8 cellular contexts compared by ENCODE assay signal in genomic region chr16:1309888-1310831, GRCh38. TPM values are rescaled to one million over a fixed set of nuclear protein-coding genes. Genes with fewer than 3 reads are reported as not detected.
DNase-seq lines count a peak whose midpoint lies in the region; ATAC-seq and TF ChIP-seq lines count a peak whose summit lies in the region.

No MANE protein-coding gene starts in this region.

- no peaks in the 10 kb centered on the region for H3K9me3 Mint-ChIP-seq in T-helper 2 cell treated with Interferon-gamma antibody and Interleukin-4, amounts not matched to agents 5 μg/mL and 100 μg/mL, for 36 hours
- no peaks in the 10 kb centered on the region for H3K9me3 Mint-ChIP-seq in brain

- ATAC-seq in GM19025 (IDR thresholded peaks at IDR 0.05; ENCODE audit: low read depth, unreplicated experiment) = peak; percentile 13
- peak; percentile 23 for ATAC-seq in HG03135 (IDR thresholded peaks at IDR 0.05; ENCODE audit: unreplicated experiment)

- peak overlapping the region; percentile 87 for H3K27ac Mint-ChIP-seq in T-helper 2 cell treated with Interferon-gamma antibody and Interleukin-4, amounts not matched to agents 5 μg/mL and 100 μg/mL, for 36 hours
- peak overlapping the region; percentile 97 to 99 (median 98) for H3K27ac Mint-ChIP-seq in brain

- no peak for TF ChIP-seq CTCF in brain (conservative IDR thresholded peaks at IDR 0.05)

- no peaks in the 10 kb centered on the region for H3K27me3 Mint-ChIP-seq in T-helper 2 cell treated with Interferon-gamma antibody and Interleukin-4, amounts not matched to agents 5 μg/mL and 100 μg/mL, for 36 hours (ENCODE audit: low read depth)
- H3K27me3 Mint-ChIP-seq in brain = peaks cover 12% of the 10 kb centered on the region

- DNase-seq in T-helper 2 cell treated with Interferon-gamma antibody and Interleukin-4, amounts not matched to agents 5 μg/mL and 100 μg/mL, for 36 hours (ENCODE audit: low spot score) = peak; percentile 58
- DNase-seq in kidney tubule cell (ENCODE audit: low spot score) = peak; percentile 55
- peak; percentile 38 to 42 for DNase-seq in stimulated activated CD4-positive, alpha-beta T cell treated with anti-CD3 and anti-CD28 coated beads, Interleukin-4, amount 100 ng/mL, for 48 hours (ENCODE audit: low read depth in 2 of 2)
- DNase-seq in NCI-H345 treated with DMSO at 0.1 percent for 48 hours (lab: John Stamatoyannopoulos, UW; ENCODE audit: unreplicated experiment) = no peak
- DNase-seq in epidermal melanocyte (ENCODE audit: insufficient read length, low spot score) = no peak

- peak overlapping the region; percentile 93 for H3K4me3 Mint-ChIP-seq in T-helper 2 cell treated with Interferon-gamma antibody and Interleukin-4, amounts not matched to agents 5 μg/mL and 100 μg/mL, for 36 hours
- peak overlapping the region; percentile 96 to 99 (median 98) for H3K4me3 Mint-ChIP-seq in brain

- peaks cover 18% of the 10 kb centered on the region for H3K36me3 Mint-ChIP-seq in T-helper 2 cell treated with Interferon-gamma antibody and Interleukin-4, amounts not matched to agents 5 μg/mL and 100 μg/mL, for 36 hours (ENCODE audit: low read depth)
- H3K36me3 Mint-ChIP-seq in brain = peaks cover 16% of the 10 kb centered on the region

- peaks cover 13% of the 10 kb centered on the region for H3K4me1 Mint-ChIP-seq in T-helper 2 cell treated with Interferon-gamma antibody and Interleukin-4, amounts not matched to agents 5 μg/mL and 100 μg/mL, for 36 hours (ENCODE audit: low read depth)
- H3K4me1 Mint-ChIP-seq in brain = peaks cover 31% of the 10 kb centered on the region

RNA-seq across cellular contexts. Expression of gene UBE2I, which starts 0.7 kb away (rescaled TPM):
- 240 TPM for polyA plus RNA-seq in brain (ENCODE audit: insufficient read depth, low read depth, low replicate concordance)

RNA-seq across cellular contexts. Expression of gene BAIAP3, which starts 23.3 kb away (rescaled TPM):
- 42.8 TPM for polyA plus RNA-seq in brain (ENCODE audit: insufficient read depth, low read depth, low replicate concordance)

RNA-seq across cellular contexts. Expression of gene TSR3, which starts 41.5 kb away (rescaled TPM):
- 81.3 TPM for polyA plus RNA-seq in brain (ENCODE audit: insufficient read depth, low read depth, low replicate concordance)

RNA-seq across cellular contexts. Expression of gene GNPTG, which starts 41.6 kb away (rescaled TPM):
- polyA plus RNA-seq in brain (ENCODE audit: insufficient read depth, low read depth, low replicate concordance) = 82.2 TPM

RNA-seq across cellular contexts. Expression of gene TPSD1, which starts 54.3 kb away (rescaled TPM):
- not detected for polyA plus RNA-seq in brain (ENCODE audit: insufficient read depth, low read depth, low replicate concordance)

Comparison
In these comparisons a context has a peak if more than half of its experiments do, and no peak if none do; other contexts are left out.
1. DNase-seq: peak in T-helper 2 cell treated with Interferon-gamma antibody and Interleukin-4, amounts not matched to agents 5 μg/mL and 100 μg/mL, for 36 hours (single experiment), kidney tubule cell (single experiment) and stimulated activated CD4-positive, alpha-beta T cell treated with anti-CD3 and anti-CD28 coated beads, Interleukin-4, amount 100 ng/mL, for 48 hours (2 of 2); none in NCI-H345 treated with DMSO at 0.1 percent for 48 hours (single experiment) and epidermal melanocyte (single experiment).